ENCODE assay signal across 8 cellular contexts in the genomic region with DNA sequence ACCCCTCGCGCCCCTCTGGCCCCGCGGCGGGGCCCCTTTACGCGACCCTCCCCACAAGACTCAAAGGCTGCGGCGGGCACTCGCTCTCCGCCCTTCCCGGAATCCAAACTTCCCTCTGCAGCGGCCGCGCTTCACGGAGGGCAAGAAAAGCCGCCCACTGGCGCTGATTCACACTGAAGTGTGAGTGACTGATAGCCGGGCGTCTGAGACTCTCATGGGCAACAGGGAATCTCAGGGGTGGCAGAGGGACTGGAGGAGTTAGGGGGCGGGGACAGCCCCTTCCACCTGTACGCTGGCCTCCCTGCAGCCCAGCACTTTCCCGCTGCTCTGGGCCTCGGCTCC. TPM values are rescaled to one million over a fixed set of nuclear protein-coding genes. Genes with fewer than 3 reads are reported as not detected.
DNase-seq lines count a peak whose midpoint lies in the region; ATAC-seq and TF ChIP-seq lines count a peak whose summit lies in the region.

No MANE protein-coding gene starts in this region.

- no peak for TF ChIP-seq CTCF in HL-60 (IDR thresholded peaks at IDR 0.05; ENCODE audit: insufficient read depth, low read length)
- no peak for TF ChIP-seq CTCF in fibroblast of lung (conservative IDR thresholded peaks at IDR 0.05 in 1 of 2, IDR thresholded peaks at IDR 0.05 in 1 of 2; ENCODE audit: low read depth in 1 of 2, low read length in 2 of 2)

- H3K27ac Mint-ChIP-seq in activated CD4-positive, alpha-beta memory T cell treated with anti-CD3 and anti-CD28 coated beads for 36 hours: peak overlapping the region; percentile 87

- H3K4me3 Mint-ChIP-seq in activated CD4-positive, alpha-beta memory T cell treated with anti-CD3 and anti-CD28 coated beads for 36 hours: peak overlapping the region; percentile 83

- no peaks in the 10 kb centered on the region for H3K27me3 Mint-ChIP-seq in activated CD4-positive, alpha-beta memory T cell treated with anti-CD3 and anti-CD28 coated beads for 36 hours

- H2AFZ ChIP-seq in fibroblast of lung (ENCODE audit: low read length): no peak overlapping the region
- H2AFZ ChIP-seq in neuron (ENCODE audit: low read depth, low read length): no peak overlapping the region

- peak overlapping the region; percentile 78 for H3K4me2 ChIP-seq in fibroblast of lung (ENCODE audit: extremely low read depth, insufficient read depth, low read length)

- CTCF ChIA-PET in activated CD4-positive, alpha-beta memory T cell treated with anti-CD3 and anti-CD28 coated beads for 36 hours (lab: Charles Lee): no interaction called here

- H3K79me2 ChIP-seq in fibroblast of lung (ENCODE audit: control insufficient read depth, insufficient read depth, low read length): peaks cover 4% of the 10 kb centered on the region

- ATAC-seq in GM21529 (IDR thresholded peaks at IDR 0.05; ENCODE audit: unreplicated experiment) (no peak), GM19328 (IDR thresholded peaks at IDR 0.05; ENCODE audit: unreplicated experiment) (no peak)

- no peaks in the 10 kb centered on the region for H4K20me1 ChIP-seq in fibroblast of lung (ENCODE audit: control insufficient read depth, extremely low read depth, insufficient read depth, low read length)

- intact Hi-C loops in activated CD4-positive, alpha-beta memory T cell treated with anti-CD3 and anti-CD28 coated beads for 36 hours (cut with micrococcal nuclease): loop anchor here (2.0 kb wide), 1 partner anchor 23 kb away; no protein-coding TSS in a partner anchor

- H3K9me3 Mint-ChIP-seq in activated CD4-positive, alpha-beta memory T cell treated with anti-CD3 and anti-CD28 coated beads for 36 hours: no peaks in the 10 kb centered on the region

- H3K36me3 ChIP-seq in fibroblast of lung (ENCODE audit: control insufficient read depth, insufficient read depth, low read length): peaks cover 2% of the 10 kb centered on the region
- H3K36me3 ChIP-seq in neuron (ENCODE audit: insufficient read depth, low read length): no peaks in the 10 kb centered on the region

- POLR2A ChIA-PET in activated CD4-positive, alpha-beta memory T cell treated with anti-CD3 and anti-CD28 coated beads for 36 hours (lab: Charles Lee): interaction anchor here (1.0 kb wide), 1 partner anchor 79 kb away, joined by 3 read pairs; no protein-coding TSS in a partner anchor

- peak overlapping the region; percentile 66 for H3K9ac ChIP-seq in fibroblast of lung (ENCODE audit: insufficient read depth, low read length)

- H3K4me3 ChIP-seq in HL-60 (replicated peaks; ENCODE audit: insufficient read depth, low read length) (peak overlapping the region; percentile 69), fibroblast of lung (replicated peaks in 1 of 4; ENCODE audit: control extremely low read depth in 1 of 4, insufficient read depth in 1 of 4, low read depth in 3 of 4, low read length in 4 of 4) (peak overlapping the region; percentile 49 to 69 (median 56)), neuron (ENCODE audit: low read length) (peak overlapping the region; percentile 27)

- no peaks in the 10 kb centered on the region for H3K36me3 Mint-ChIP-seq in activated CD4-positive, alpha-beta memory T cell treated with anti-CD3 and anti-CD28 coated beads for 36 hours

- peaks cover 42% of the 10 kb centered on the region for H3K4me1 Mint-ChIP-seq in activated CD4-positive, alpha-beta memory T cell treated with anti-CD3 and anti-CD28 coated beads for 36 hours (ENCODE audit: low read depth)

- DNase-seq in A172 (ENCODE audit: low spot score): peak; percentile 71
- DNase-seq in HL-60 (ENCODE audit: low read depth in 1 of 2, low spot score in 1 of 2): peak in 1 of 2 experiments; percentile 54
- peak; percentile 76 for DNase-seq in activated CD4-positive, alpha-beta memory T cell treated with anti-CD3 and anti-CD28 coated beads for 36 hours
- peak; percentile 50 to 53 for DNase-seq in fibroblast of lung (ENCODE audit: low read depth in 2 of 2)
- DNase-seq in NCI-H2107 (lab: John Stamatoyannopoulos, UW): no peak

- peaks cover 20% of the 10 kb centered on the region for H3K4me1 ChIP-seq in fibroblast of lung (ENCODE audit: control insufficient read depth, extremely low read depth, insufficient read depth, low read length)
- H3K4me1 ChIP-seq in neuron (ENCODE audit: insufficient read depth, low read length): peaks cover 25% of the 10 kb centered on the region

- H3K27ac ChIP-seq in HL-60 (replicated peaks): peak overlapping the region; percentile 76
- peak overlapping the region; percentile 38 for H3K27ac ChIP-seq in fibroblast of lung (ENCODE audit: insufficient read depth, low read length)

- H3K9me3 ChIP-seq in fibroblast of lung (ENCODE audit: control insufficient read depth, insufficient read depth, low read depth, low read length): no peaks in the 10 kb centered on the region
- no peaks in the 10 kb centered on the region for H3K9me3 ChIP-seq in neuron (ENCODE audit: low read length)

- H3K27me3 ChIP-seq in HL-60 (ENCODE audit: insufficient read depth, poor library complexity, severe bottlenecking): no peaks in the 10 kb centered on the region
- no peaks in the 10 kb centered on the region for H3K27me3 ChIP-seq in fibroblast of lung (ENCODE audit: control insufficient read depth, insufficient read depth, low read length)
- H3K27me3 ChIP-seq in neuron (ENCODE audit: insufficient read depth, low read length): peaks cover 15% of the 10 kb centered on the region

RNA-seq across cellular contexts. Expression of a gene that starts 0.7 kb away (rescaled TPM):
- 37.4 and 56.9 TPM in 2 replicates for total RNA-seq in A172 (2014; rRNA removed; shearing (Covaris generic))
- total RNA-seq in activated CD4-positive, alpha-beta memory T cell treated with anti-CD3 and anti-CD28 coated beads for 36 hours: 10 to 100 TPM; 55.9 to 62.8 TPM
- total RNA-seq in fibroblast of lung: 8.6 and 9.5 TPM in 2 replicates
- polyA plus RNA-seq in fibroblast of lung: 10.0 and 14.1 TPM in 2 replicates
- 9.9 and 13.4 TPM in 2 replicates for polyA plus RNA-seq in fibroblast of lung (2012)
- 46.6 and 98.6 TPM in 2 replicates for polyA minus RNA-seq in fibroblast of lung (ENCODE audit: low replicate concordance)

RNA-seq across cellular contexts. Expression of a gene that starts 37.4 kb away (rescaled TPM):
- total RNA-seq in A172 (2014; rRNA removed; shearing (Covaris generic)): 67.5 and 74.0 TPM in 2 replicates
- 10 to 100 TPM; 74.2 to 77.5 TPM for total RNA-seq in activated CD4-positive, alpha-beta memory T cell treated with anti-CD3 and anti-CD28 coated beads for 36 hours
- 56.5 and 61.9 TPM in 2 replicates for total RNA-seq in fibroblast of lung
- 19.2 and 21.8 TPM in 2 replicates for polyA plus RNA-seq in fibroblast of lung
- polyA plus RNA-seq in fibroblast of lung (2012): 28.2 and 34.5 TPM in 2 replicates
- polyA minus RNA-seq in fibroblast of lung (ENCODE audit: low replicate concordance): 13.7 and 18.5 TPM in 2 replicates

RNA-seq across cellular contexts. Expression of a gene that starts 50.1 kb away (rescaled TPM):
- total RNA-seq in A172 (2014; rRNA removed; shearing (Covaris generic)): 166 and 199 TPM in 2 replicates
- 100 to 1,000 TPM; 212 TPM for total RNA-seq in activated CD4-positive, alpha-beta memory T cell treated with anti-CD3 and anti-CD28 coated beads for 36 hours
- 123 and 164 TPM in 2 replicates for total RNA-seq in fibroblast of lung
- 171 and 211 TPM in 2 replicates for polyA plus RNA-seq in fibroblast of lung
- 273 and 299 TPM in 2 replicates for polyA plus RNA-seq in fibroblast of lung (2012)
- polyA minus RNA-seq in fibroblast of lung (ENCODE audit: low replicate concordance): 212 and 237 TPM in 2 replicates
